8 cellular contexts compared by ENCODE assay signal in the genomic region with DNA sequence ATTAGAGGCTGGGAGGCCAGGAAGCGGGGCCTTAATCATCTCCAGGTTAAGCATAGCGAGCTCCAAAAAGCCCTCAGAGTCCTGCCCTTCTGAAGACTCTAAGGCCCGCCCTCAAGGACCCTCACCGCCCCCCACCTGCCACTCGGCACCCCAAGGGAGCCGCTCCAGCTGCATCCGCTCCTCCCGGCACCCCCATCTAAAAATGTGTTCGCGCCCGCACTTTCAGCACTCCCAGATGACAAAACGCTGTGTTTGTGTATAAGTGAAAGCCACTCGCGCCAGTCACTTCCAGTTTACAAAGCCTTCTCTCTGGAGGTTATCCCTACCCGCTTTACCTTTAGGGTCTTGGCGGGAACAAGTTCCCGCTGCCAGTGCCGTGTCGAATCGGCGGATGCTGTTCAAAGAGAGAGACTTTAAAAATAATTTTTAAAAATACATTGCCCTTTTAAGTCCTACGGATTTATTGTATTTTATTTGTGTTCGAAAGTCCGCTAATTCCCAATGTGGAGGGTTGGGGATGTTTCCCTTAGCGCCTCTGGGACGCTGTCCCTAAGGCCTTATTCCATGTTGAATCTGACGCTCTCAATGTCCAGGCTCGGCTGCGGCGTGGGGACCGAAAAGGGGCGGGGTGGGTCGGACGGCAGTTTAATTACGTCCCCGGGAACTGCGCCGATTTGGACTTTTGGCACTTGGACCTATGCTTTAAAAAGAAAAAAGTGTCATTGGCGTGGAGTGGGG. TPM values are rescaled to one million over a fixed set of nuclear protein-coding genes. Genes with fewer than 3 reads are reported as not detected.
DNase-seq lines count a peak whose midpoint lies in the region; ATAC-seq and TF ChIP-seq lines count a peak whose summit lies in the region.

A gene (minus strand): TSS at position 64 of the 738 bp plus-strand sequence. CDS start 900 bp downstream, outside the sequence.
A gene with protein sequence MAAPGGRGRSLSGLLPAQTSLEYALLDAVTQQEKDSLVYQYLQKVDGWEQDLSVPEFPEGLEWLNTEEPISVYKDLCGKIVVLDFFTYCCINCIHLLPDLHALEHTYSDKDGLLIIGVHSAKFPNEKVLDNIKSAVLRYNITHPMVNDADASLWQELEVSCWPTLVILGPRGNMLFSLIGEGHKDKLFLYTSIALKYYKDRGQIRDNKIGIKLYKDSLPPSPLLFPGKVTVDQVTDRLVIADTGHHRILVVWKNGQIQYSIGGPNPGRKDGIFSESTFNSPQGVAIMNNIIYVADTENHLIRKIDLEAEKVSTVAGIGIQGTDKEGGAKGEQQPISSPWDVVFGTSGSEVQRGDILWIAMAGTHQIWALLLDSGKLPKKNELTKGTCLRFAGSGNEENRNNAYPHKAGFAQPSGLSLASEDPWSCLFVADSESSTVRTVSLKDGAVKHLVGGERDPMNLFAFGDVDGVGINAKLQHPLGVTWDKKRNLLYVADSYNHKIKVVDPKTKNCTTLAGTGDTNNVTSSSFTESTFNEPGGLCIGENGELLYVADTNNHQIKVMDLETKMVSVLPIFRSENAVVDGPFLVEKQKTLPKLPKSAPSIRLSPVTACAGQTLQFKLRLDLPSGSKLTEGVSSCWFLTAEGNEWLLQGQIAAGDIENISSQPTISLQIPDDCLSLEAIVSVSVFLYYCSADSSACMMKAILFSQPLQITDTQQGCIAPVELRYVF (plus strand): TSS at position 643 of the 738 bp plus-strand sequence. CDS start 212 bp downstream, outside the sequence.

- CTCF ChIA-PET in activated CD8-positive, alpha-beta memory T cell treated with anti-CD3 and anti-CD28 coated beads, Interleukin-2, amount 10 ng/mL, durations not matched to agents 7 days and 5 days (lab: Charles Lee): interaction anchor here (0.8 to 1.8 kb wide), 2 partner anchors 19 to 175 kb away, joined by 3 to 6 read pairs; no protein-coding TSS in a partner anchor

- peak within 1 kb of the TSS; percentile 97 for H3K27ac Mint-ChIP-seq in activated CD8-positive, alpha-beta memory T cell treated with anti-CD3 and anti-CD28 coated beads, Interleukin-2, amount 10 ng/mL, durations not matched to agents 7 days and 5 days
- H3K27ac Mint-ChIP-seq in endodermal cell: peak within 1 kb of the TSS; percentile 99

- peaks cover 0 to 13% (median 9%) of the 10 kb centered on the region in 11 experiments; a peak in 20 of 22 replicates for H3K36me3 ChIP-seq in BLaER1 treated with 17β-estradiol and CSF1 and Interleukin-3, amounts not matched to agents 10 nM and 100 nM
- H3K36me3 ChIP-seq in endodermal cell (ENCODE audit: control insufficient read depth, insufficient read depth, low read length): peaks cover 9% of the 10 kb centered on the region
- H3K36me3 ChIP-seq in mesodermal cell (ENCODE audit: control insufficient read depth, insufficient read depth, low read length): peaks cover 13% of the 10 kb centered on the region

- H3K4me1 Mint-ChIP-seq in activated CD8-positive, alpha-beta memory T cell treated with anti-CD3 and anti-CD28 coated beads, Interleukin-2, amount 10 ng/mL, durations not matched to agents 7 days and 5 days: peaks cover 57% of the 10 kb centered on the region
- H3K4me1 Mint-ChIP-seq in endodermal cell: peaks cover 16% of the 10 kb centered on the region

- H3K36me3 Mint-ChIP-seq in activated CD8-positive, alpha-beta memory T cell treated with anti-CD3 and anti-CD28 coated beads, Interleukin-2, amount 10 ng/mL, durations not matched to agents 7 days and 5 days: peaks cover 29% of the 10 kb centered on the region
- peaks cover 3% of the 10 kb centered on the region for H3K36me3 Mint-ChIP-seq in endodermal cell (ENCODE audit: low read depth)

- H3K4me1 ChIP-seq in BLaER1 treated with 17β-estradiol and CSF1 and Interleukin-3, amounts not matched to agents 10 nM and 100 nM: peaks cover 25 to 62% (median 39%) of the 10 kb centered on the region in 10 experiments
- no peaks in the 10 kb centered on the region for H3K4me1 ChIP-seq in endodermal cell (ENCODE audit: control insufficient read depth, insufficient read depth, low read length)
- H3K4me1 ChIP-seq in mesodermal cell (ENCODE audit: control insufficient read depth, insufficient read depth, low read length, poor library complexity, severe bottlenecking): peaks cover 9% of the 10 kb centered on the region

- H3K4me3 ChIP-seq in BLaER1 treated with 17β-estradiol and CSF1 and Interleukin-3, amounts not matched to agents 10 nM and 100 nM: peak within 1 kb of the TSS; percentile 76 to 96 (median 86)
- H3K4me3 ChIP-seq in HL-60 (replicated peaks; ENCODE audit: insufficient read depth, low read length) (peak within 1 kb of the TSS; percentile 88), endodermal cell (ENCODE audit: low read length) (peak within 1 kb of the TSS; percentile 95), mesodermal cell (ENCODE audit: extremely low read depth, insufficient read depth, low read length, poor library complexity, severe bottlenecking) (peak within 1 kb of the TSS; percentile 88)

- peak within 1 kb of the TSS; percentile 96 for H3K4me3 Mint-ChIP-seq in activated CD8-positive, alpha-beta memory T cell treated with anti-CD3 and anti-CD28 coated beads, Interleukin-2, amount 10 ng/mL, durations not matched to agents 7 days and 5 days
- peak within 1 kb of the TSS; percentile 88 for H3K4me3 Mint-ChIP-seq in endodermal cell

- ATAC-seq in GM19395 (IDR thresholded peaks at IDR 0.05; ENCODE audit: unreplicated experiment): peak; percentile 47
- ATAC-seq in activated CD8-positive, alpha-beta memory T cell treated with anti-CD3 and anti-CD28 coated beads, Interleukin-2, amount 10 ng/mL, durations not matched to agents 7 days and 5 days: peak; percentile 66

- H3K27me3 ChIP-seq in BLaER1 treated with 17β-estradiol and CSF1 and Interleukin-3, amounts not matched to agents 10 nM and 100 nM: no peaks in the 10 kb centered on the region
- H3K27me3 ChIP-seq in HL-60 (ENCODE audit: insufficient read depth, poor library complexity, severe bottlenecking): no peaks in the 10 kb centered on the region
- H3K27me3 ChIP-seq in endodermal cell (ENCODE audit: control insufficient read depth, insufficient read depth, low read length, poor library complexity, severe bottlenecking): no peaks in the 10 kb centered on the region

- DNase-seq in HL-60 (ENCODE audit: low read depth in 1 of 2, low spot score in 1 of 2): peak; percentile 52 to 82
- DNase-seq in NOMO-1 treated with dmso at 0.1 percent for 144 hours (lab: John Stamatoyannopoulos, UW; ENCODE audit: unreplicated experiment): peak; percentile 41
- DNase-seq in activated CD8-positive, alpha-beta memory T cell treated with anti-CD3 and anti-CD28 coated beads, Interleukin-2, amount 10 ng/mL, durations not matched to agents 7 days and 5 days: peak; percentile 75
- DNase-seq in endodermal cell: peak; percentile 90
- DNase-seq in stimulated activated CD8-positive, alpha-beta memory T cell treated with anti-CD3 and anti-CD28 coated beads, Interleukin-15, amount 100 ng/mL, for 24 hours (ENCODE audit: low read depth): peak; percentile 41

- H3K9me3 Mint-ChIP-seq in activated CD8-positive, alpha-beta memory T cell treated with anti-CD3 and anti-CD28 coated beads, Interleukin-2, amount 10 ng/mL, durations not matched to agents 7 days and 5 days (ENCODE audit: low read depth): no peaks in the 10 kb centered on the region
- no peaks in the 10 kb centered on the region for H3K9me3 Mint-ChIP-seq in endodermal cell

- TF ChIP-seq CTCF in HL-60 (IDR thresholded peaks at IDR 0.05; ENCODE audit: insufficient read depth, low read length): no peak
- TF ChIP-seq CTCF in endodermal cell (conservative IDR thresholded peaks at IDR 0.05): no peak

- H3K27me3 Mint-ChIP-seq in activated CD8-positive, alpha-beta memory T cell treated with anti-CD3 and anti-CD28 coated beads, Interleukin-2, amount 10 ng/mL, durations not matched to agents 7 days and 5 days: no peaks in the 10 kb centered on the region
- no peaks in the 10 kb centered on the region for H3K27me3 Mint-ChIP-seq in endodermal cell (ENCODE audit: insufficient read depth)

- H4K20me1 ChIP-seq in BLaER1 treated with 17β-estradiol and CSF1 and Interleukin-3, amounts not matched to agents 10 nM and 100 nM: peaks cover 0 to 24% (median 0%) of the 10 kb centered on the region in 11 experiments; a peak in 4 of 22 replicates

- no peaks in the 10 kb centered on the region for H3K9me3 ChIP-seq in BLaER1 treated with 17β-estradiol and CSF1 and Interleukin-3, amounts not matched to agents 10 nM and 100 nM (replicated peaks in 1 of 11)
- no peaks in the 10 kb centered on the region for H3K9me3 ChIP-seq in endodermal cell (ENCODE audit: control insufficient read depth, low read length)
- no peaks in the 10 kb centered on the region for H3K9me3 ChIP-seq in mesodermal cell (ENCODE audit: control insufficient read depth, low read length)

- WGBS in endodermal cell (ENCODE audit: insufficient coverage in 1 of 2, insufficient read length in 1 of 2), 2 experiments: 0 to 1% methylated on average over 10 to 39 of the region's 39 CpGs
- 0 to 2% methylated on average over 16 to 20 of the region's 39 CpGs for WGBS in mesodermal cell (ENCODE audit: insufficient coverage in 2 of 2), 2 experiments

- peak within 1 kb of the TSS; percentile 94 to 99 (median 98) for H3K27ac ChIP-seq in BLaER1 treated with 17β-estradiol and CSF1 and Interleukin-3, amounts not matched to agents 10 nM and 100 nM
- H3K27ac ChIP-seq in HL-60 (replicated peaks) (peak within 1 kb of the TSS; percentile 94), endodermal cell (ENCODE audit: low read depth, low read length) (peak within 1 kb of the TSS; percentile 65), mesodermal cell (ENCODE audit: low read depth, low read length, severe bottlenecking) (peak within 1 kb of the TSS; percentile 69)

- H3K9ac ChIP-seq in BLaER1 treated with 17β-estradiol and CSF1 and Interleukin-3, amounts not matched to agents 10 nM and 100 nM: peak within 1 kb of the TSS; percentile 95 to 99 (median 97)
- peak within 1 kb of the TSS; percentile 83 for H3K9ac ChIP-seq in endodermal cell (ENCODE audit: extremely low read depth, low read length, poor library complexity, severe bottlenecking)

- peak within 1 kb of the TSS; percentile 86 to 97 (median 95) for H3K4me2 ChIP-seq in BLaER1 treated with 17β-estradiol and CSF1 and Interleukin-3, amounts not matched to agents 10 nM and 100 nM

RNA-seq across cellular contexts. Expression of the first gene that starts in this region (rescaled TPM):
- total RNA-seq in activated CD8-positive, alpha-beta memory T cell treated with anti-CD3 and anti-CD28 coated beads, Interleukin-2, amount 10 ng/mL, durations not matched to agents 7 days and 5 days: 10 to 100 TPM; 17.4 to 20.1 TPM
- 10 to 100 TPM in 1 of 2 donors, 1 to 10 TPM in 1; 9.6 to 17.8 TPM for total RNA-seq in endodermal cell
- polyA plus RNA-seq in endodermal cell (2013, experiment 1 of 2): 14.2 TPM
- polyA plus RNA-seq in endodermal cell (2013, experiment 2 of 2): 12.7 TPM
- polyA plus RNA-seq in mesodermal cell (2013, experiment 1 of 2): 7.3 TPM
- 7.7 TPM for polyA plus RNA-seq in mesodermal cell (2013, experiment 2 of 2)

RNA-seq across cellular contexts. Expression of the second gene that starts in this region (rescaled TPM):
- 10 to 100 TPM; 35.7 to 36.4 TPM for total RNA-seq in activated CD8-positive, alpha-beta memory T cell treated with anti-CD3 and anti-CD28 coated beads, Interleukin-2, amount 10 ng/mL, durations not matched to agents 7 days and 5 days
- total RNA-seq in endodermal cell: 10 to 100 TPM; 37.7 to 54.9 TPM
- polyA plus RNA-seq in endodermal cell (2013, experiment 1 of 2): 14.6 TPM
- 15.1 TPM for polyA plus RNA-seq in endodermal cell (2013, experiment 2 of 2)
- 11.7 TPM for polyA plus RNA-seq in mesodermal cell (2013, experiment 1 of 2)
- 8.8 TPM for polyA plus RNA-seq in mesodermal cell (2013, experiment 2 of 2)

Comparison
In these comparisons a context has a peak if more than half of its experiments do, and no peak if none do; other contexts are left out.
1. Peak in every context shown above with its lines: DNase-seq, ATAC-seq, H3K4me3 ChIP-seq and H3K27ac ChIP-seq.